9 cellular contexts compared by ENCODE assay signal in the genomic region with DNA sequence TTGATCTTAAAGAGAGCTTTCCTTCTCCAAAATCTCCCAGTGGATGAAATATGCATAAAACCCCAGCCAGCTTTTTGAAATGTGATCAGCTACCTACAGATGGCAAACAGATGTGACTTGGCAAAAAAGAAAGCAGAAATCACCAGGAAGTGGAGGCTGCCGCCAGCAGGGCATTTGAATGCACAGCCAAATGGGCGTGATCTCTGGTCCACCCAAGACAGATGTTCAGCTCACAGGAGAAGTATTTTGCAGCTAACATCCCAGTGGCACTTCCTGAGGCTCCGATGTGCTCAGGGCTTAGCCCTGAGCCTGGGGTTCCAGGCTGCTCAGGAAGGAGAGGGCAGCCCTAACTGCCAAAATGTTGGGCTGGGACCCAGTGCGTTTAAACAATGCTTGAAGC.
A peak's percentile ranks its signal among the peaks of the same experiment; 100 is the strongest.
DNase-seq lines count a peak whose midpoint lies in the region; ATAC-seq and TF ChIP-seq lines count a peak whose summit lies in the region.
"Had no signal": no experiment of that assay in that cellular context is flagged by ENCODE, and none has a peak within 500 bp of the region (broad histone marks: within the 10 kb centered on the region; RNA-seq: fewer than 3 reads in every experiment).

No MANE protein-coding gene starts in this region.

- H3K27ac Mint-ChIP-seq in CD14-positive monocyte (peak overlapping the region; percentile 70 to 92 (median 84)), endodermal cell (no peak overlapping the region)

- H3K9me3 Mint-ChIP-seq in CD14-positive monocyte (peaks cover 0 to 2% (median 0%) of the 10 kb centered on the region in 7 donors), endodermal cell (no peaks in the 10 kb centered on the region)

- H3K4me3 ChIP-seq in SK-N-MC (no peak overlapping the region), fibroblast of villous mesenchyme (ENCODE audit: low read depth, low read length) (no peak overlapping the region), endodermal cell (ENCODE audit: low read length) (no peak overlapping the region)

- no peaks in the 10 kb centered on the region for H3K27me3 ChIP-seq in endodermal cell (ENCODE audit: control insufficient read depth, insufficient read depth, low read length, poor library complexity, severe bottlenecking)

- peaks cover 88 to 95% of the 10 kb centered on the region in 2 donors for H3K36me3 Mint-ChIP-seq in CD14-positive monocyte
- no peaks in the 10 kb centered on the region for H3K36me3 Mint-ChIP-seq in endodermal cell (ENCODE audit: low read depth)

- no peak overlapping the region for H3K9ac ChIP-seq in SK-N-MC (ENCODE audit: insufficient read length)
- H3K9ac ChIP-seq in endodermal cell (ENCODE audit: extremely low read depth, low read length, poor library complexity, severe bottlenecking) = no peak overlapping the region

- peaks cover 80% of the 10 kb centered on the region for H3K4me1 Mint-ChIP-seq in CD14-positive monocyte
- peaks cover 7% of the 10 kb centered on the region for H3K4me1 Mint-ChIP-seq in endodermal cell

- no peaks in the 10 kb centered on the region for H3K9me3 ChIP-seq in SK-N-MC (ENCODE audit: low read depth, low read length)
- no peaks in the 10 kb centered on the region for H3K9me3 ChIP-seq in endodermal cell (ENCODE audit: control insufficient read depth, low read length)

- H3K36me3 ChIP-seq in SK-N-MC (ENCODE audit: insufficient read depth, low read length) (no peaks in the 10 kb centered on the region), endodermal cell (ENCODE audit: control insufficient read depth, insufficient read depth, low read length) (no peaks in the 10 kb centered on the region)

- peak; percentile 20 for ATAC-seq in GM19468 (IDR thresholded peaks at IDR 0.05; ENCODE audit: extremely low read depth, unreplicated experiment)
- no peak for ATAC-seq in GM19324 (IDR thresholded peaks at IDR 0.05; ENCODE audit: low FRiP score, unreplicated experiment)

- WGBS in endodermal cell (ENCODE audit: insufficient coverage in 1 of 2, insufficient read length in 1 of 2), 2 experiments = 88 to 93% methylated on average over 4 of the region's 4 CpGs

- TF ChIP-seq CTCF in CD14-positive monocyte (IDR thresholded peaks at IDR 0.05) (peak; percentile 23), fibroblast of villous mesenchyme (IDR thresholded peaks at IDR 0.05; ENCODE audit: insufficient read depth, low read depth, low read length) (peak; percentile 45), endodermal cell (conservative IDR thresholded peaks at IDR 0.05) (no peak)

- no peak overlapping the region for H3K4me3 Mint-ChIP-seq in CD14-positive monocyte
- H3K4me3 Mint-ChIP-seq in endodermal cell = no peak overlapping the region

- no peaks in the 10 kb centered on the region for H3K27me3 Mint-ChIP-seq in CD14-positive monocyte (ENCODE audit: low read depth in 3 of 3)
- no peaks in the 10 kb centered on the region for H3K27me3 Mint-ChIP-seq in endodermal cell (ENCODE audit: insufficient read depth)

- DNase-seq in CD14-positive monocyte (ENCODE audit: low spot score) (no peak), SK-N-MC (ENCODE audit: low read depth, low spot score) (no peak), fibroblast of villous mesenchyme (ENCODE audit: low read depth) (peak; percentile 91), dermis blood vessel endothelial cell (no peak), endodermal cell (no peak), SK-N-DZ (ENCODE audit: low spot score) (no peak)
- DNase-seq: central memory CD4-positive, alpha-beta T cell had no signal

- no peaks in the 10 kb centered on the region for H3K4me1 ChIP-seq in endodermal cell (ENCODE audit: control insufficient read depth, insufficient read depth, low read length)

- peak overlapping the region; percentile 20; the same call in 1 of the 2 replicates for H3K27ac ChIP-seq in SK-N-MC
- no peak overlapping the region for H3K27ac ChIP-seq in endodermal cell (ENCODE audit: low read depth, low read length)

- intact Hi-C loops in CD14-positive monocyte (cut with micrococcal nuclease) = no loop called here
